Comparison of ENCODE assay signal across 1 cellular context in the genomic region with DNA sequence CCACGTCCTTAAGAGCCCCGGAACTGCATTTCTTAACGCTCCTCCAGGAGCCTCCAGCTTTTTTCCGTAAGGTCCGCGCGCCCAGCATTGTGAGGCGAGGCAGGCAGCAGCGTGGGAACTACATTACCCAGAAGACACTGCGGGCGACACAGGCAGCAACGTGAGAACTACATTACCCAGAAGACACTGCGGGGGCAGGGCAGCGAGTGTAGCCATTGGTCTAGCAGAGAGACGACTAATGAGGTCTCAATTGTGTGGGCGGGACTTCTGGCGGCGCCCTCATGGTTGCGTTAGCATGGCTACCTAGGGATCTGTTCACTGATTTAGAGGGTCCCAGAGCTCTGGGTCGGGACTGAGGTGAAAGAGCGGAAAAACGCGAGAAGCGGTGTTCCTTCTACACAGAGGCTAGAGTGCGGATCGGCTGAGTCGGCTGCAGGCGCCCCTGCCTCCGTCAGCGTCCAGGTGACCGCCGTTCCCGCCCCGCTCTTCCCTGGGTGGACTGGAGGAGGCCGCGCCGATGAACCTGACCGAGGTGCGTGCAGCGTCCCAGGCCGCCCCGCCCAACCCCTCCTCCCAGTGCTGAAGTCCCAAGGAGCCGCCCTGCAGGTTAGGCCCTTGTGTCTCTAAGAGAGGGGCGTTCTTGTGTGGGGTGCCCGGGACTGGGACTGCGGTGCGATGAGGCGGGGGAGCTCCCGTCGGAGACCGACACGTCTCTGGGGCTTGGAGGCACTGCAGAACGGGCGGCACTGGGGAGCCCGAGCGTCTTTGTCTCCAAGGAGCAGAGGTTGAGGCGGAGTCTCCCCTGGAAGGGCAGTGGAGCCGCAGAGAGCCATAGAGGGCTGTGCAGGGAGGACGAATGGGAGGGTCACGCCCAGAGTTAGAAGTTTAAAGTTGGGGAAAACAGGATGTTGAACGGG.
TF ChIP-seq lines count a peak whose summit lies in the region.

A gene (plus strand): TSS at position 264 of the 917 bp plus-strand sequence. CDS start 254 bp downstream, at position 518.

TF ChIP-seq in HepG2, 621 proteins besides CTCF, POLR2A, EP300 and RAD21 (continued from another document and continues in another):
- TF ChIP-seq HNRNPLL (IDR thresholded peaks at IDR 0.05; ENCODE audit: low read depth, low read length, poor library complexity, severe bottlenecking) (peak; percentile 53), MAFK (conservative IDR thresholded peaks at IDR 0.05 in 1 of 2, IDR thresholded peaks at IDR 0.05 in 1 of 2; ENCODE audit: low read length in 2 of 2) (no peak), FOXK2 (IDR thresholded peaks at IDR 0.05) (no peak), ZNF556 (CRISPR knock-in tag; IDR thresholded peaks at IDR 0.05; ENCODE audit: borderline replicate concordance) (peak; percentile 81), NFIB (CRISPR knock-in tag; IDR thresholded peaks at IDR 0.05; ENCODE audit: borderline replicate concordance) (no peak), ZNF335 (CRISPR knock-in tag; IDR thresholded peaks at IDR 0.05) (peak; percentile 64; the same call in 1 of the 2 replicates), BRD4 (CRISPR knock-in tag; IDR thresholded peaks at IDR 0.05) (no peak; the same call in 1 of the 2 replicates), AKAP8 (CRISPR knock-in tag; IDR thresholded peaks at IDR 0.05) (no peak), XBP1 (CRISPR knock-in tag; IDR thresholded peaks at IDR 0.05) (no peak), FOXO1 (CRISPR knock-in tag; IDR thresholded peaks at IDR 0.05) (no peak), ZNF431 (CRISPR knock-in tag; IDR thresholded peaks at IDR 0.05; ENCODE audit: borderline replicate concordance, low read depth) (no peak), ZNF484 (CRISPR knock-in tag; IDR thresholded peaks at IDR 0.05; ENCODE audit: borderline replicate concordance, low read depth) (no peak), JDP2 (CRISPR knock-in tag; IDR thresholded peaks at IDR 0.05; ENCODE audit: borderline replicate concordance) (no peak), SP5 (CRISPR knock-in tag; IDR thresholded peaks at IDR 0.05; ENCODE audit: borderline replicate concordance, low read depth) (no peak), SNRNP70 (IDR thresholded peaks at IDR 0.05; ENCODE audit: low read depth, low read length) (no peak), MYNN (CRISPR knock-in tag; IDR thresholded peaks at IDR 0.05; ENCODE audit: low read depth) (no peak; the same call in 1 of the 2 replicates), ERF (CRISPR knock-in tag; IDR thresholded peaks at IDR 0.05) (peak; percentile 73), ZNF552 (CRISPR knock-in tag; IDR thresholded peaks at IDR 0.05; ENCODE audit: borderline replicate concordance) (no peak), REL (CRISPR knock-in tag; conservative IDR thresholded peaks at IDR 0.05) (no peak), CREB1 (IDR thresholded peaks at IDR 0.05) (peak; percentile 82), CREB1 (CRISPR knock-in tag; IDR thresholded peaks at IDR 0.05) (peak; percentile 97), ZFAT (CRISPR knock-in tag; conservative IDR thresholded peaks at IDR 0.05) (no peak), ZNF83 (CRISPR knock-in tag; IDR thresholded peaks at IDR 0.05; ENCODE audit: borderline replicate concordance) (no peak), GLI4 (CRISPR knock-in tag; IDR thresholded peaks at IDR 0.05; ENCODE audit: borderline replicate concordance) (no peak), STAT5B (CRISPR knock-in tag; IDR thresholded peaks at IDR 0.05) (no peak), HHEX (CRISPR knock-in tag; IDR thresholded peaks at IDR 0.05) (no peak), TCF7 (IDR thresholded peaks at IDR 0.05; ENCODE audit: low read depth) (no peak), PHF5A (CRISPR knock-in tag; IDR thresholded peaks at IDR 0.05; ENCODE audit: low read depth, unreplicated experiment) (no peak), ZSCAN12 (CRISPR knock-in tag; IDR thresholded peaks at IDR 0.05) (no peak), FOXA1 (IDR thresholded peaks at IDR 0.05) (no peak), FOXA1 (CRISPR knock-in tag; IDR thresholded peaks at IDR 0.05) (no peak), ZNF773 (CRISPR knock-in tag; IDR thresholded peaks at IDR 0.05; ENCODE audit: borderline replicate concordance) (no peak), SOX6 (IDR thresholded peaks at IDR 0.05) (no peak), SOX6 (CRISPR knock-in tag; IDR thresholded peaks at IDR 0.05) (peak; percentile 68), SMARCC2 (IDR thresholded peaks at IDR 0.05) (no peak), FOXA3 (CRISPR knock-in tag; IDR thresholded peaks at IDR 0.05) (no peak), ZNF720 (CRISPR knock-in tag; IDR thresholded peaks at IDR 0.05) (no peak), ZNF460 (CRISPR knock-in tag; IDR thresholded peaks at IDR 0.05; ENCODE audit: borderline replicate concordance) (no peak), ZNF557 (CRISPR knock-in tag; IDR thresholded peaks at IDR 0.05) (no peak), ZFP36L1 (CRISPR knock-in tag; IDR thresholded peaks at IDR 0.05) (no peak), ZNF841 (CRISPR knock-in tag; IDR thresholded peaks at IDR 0.05; ENCODE audit: borderline replicate concordance) (0 out of 2 replicates have a peak, but pooled peaks have one; percentile 32), HDAC2 (CRISPR knock-in tag; IDR thresholded peaks at IDR 0.05) (no peak), ZNF547 (CRISPR knock-in tag; IDR thresholded peaks at IDR 0.05) (no peak), TEAD3 (CRISPR knock-in tag; optimal IDR thresholded peaks at IDR 0.05; ENCODE audit: borderline replicate concordance) (no peak), TAF1 (CRISPR knock-in tag; IDR thresholded peaks at IDR 0.05) (peak; percentile 78), POLR2AphosphoS2 (IDR thresholded peaks at IDR 0.05; ENCODE audit: low read depth, low read length) (no peak), ZFP62 (CRISPR knock-in tag; IDR thresholded peaks at IDR 0.05) (no peak), PITX1 (CRISPR knock-in tag; IDR thresholded peaks at IDR 0.05) (no peak; the same call in 1 of the 2 replicates), MTA1 (CRISPR knock-in tag; IDR thresholded peaks at IDR 0.05; ENCODE audit: borderline replicate concordance) (no peak; the same call in 1 of the 2 replicates), HNF4G (IDR thresholded peaks at IDR 0.05; ENCODE audit: borderline replicate concordance, low read depth, low read length) (no peak), HNF4G (CRISPR knock-in tag; IDR thresholded peaks at IDR 0.05; ENCODE audit: borderline replicate concordance, low read depth) (no peak), RBM39 (IDR thresholded peaks at IDR 0.05; ENCODE audit: low read depth, low read length, poor library complexity, severe bottlenecking) (peak; percentile 24), ISX (CRISPR knock-in tag; conservative IDR thresholded peaks at IDR 0.05) (no peak), ZNF256 (CRISPR knock-in tag; conservative IDR thresholded peaks at IDR 0.05) (no peak)
- TF ChIP-seq, protein P1, sequence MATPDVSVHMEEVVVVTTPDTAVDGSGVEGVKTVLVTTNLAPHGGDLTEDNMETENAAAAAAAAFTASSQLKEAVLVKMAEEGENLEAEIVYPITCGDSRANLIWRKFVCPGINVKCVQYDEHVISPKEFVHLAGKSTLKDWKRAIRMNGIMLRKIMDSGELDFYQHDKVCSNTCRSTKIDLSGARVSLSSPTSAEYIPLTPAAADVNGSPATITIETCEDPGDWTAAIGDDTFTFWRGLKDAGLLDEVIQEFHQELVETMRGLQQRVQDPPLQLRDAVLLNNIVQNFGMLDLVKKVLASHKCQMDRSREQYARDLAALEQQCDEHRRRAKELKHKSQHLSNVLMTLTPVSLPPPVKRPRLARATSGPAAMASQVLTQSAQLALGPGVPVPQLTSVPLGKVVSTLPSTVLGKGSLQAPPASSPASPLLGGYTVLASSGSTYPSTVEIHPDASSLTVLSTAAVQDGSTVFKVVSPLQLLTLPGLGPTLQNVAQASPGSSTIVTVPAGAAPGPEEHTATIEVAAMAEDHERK (CRISPR knock-in tag; IDR thresholded peaks at IDR 0.05; ENCODE audit: low read depth) = peak; percentile 85
- TF ChIP-seq, protein P2, sequence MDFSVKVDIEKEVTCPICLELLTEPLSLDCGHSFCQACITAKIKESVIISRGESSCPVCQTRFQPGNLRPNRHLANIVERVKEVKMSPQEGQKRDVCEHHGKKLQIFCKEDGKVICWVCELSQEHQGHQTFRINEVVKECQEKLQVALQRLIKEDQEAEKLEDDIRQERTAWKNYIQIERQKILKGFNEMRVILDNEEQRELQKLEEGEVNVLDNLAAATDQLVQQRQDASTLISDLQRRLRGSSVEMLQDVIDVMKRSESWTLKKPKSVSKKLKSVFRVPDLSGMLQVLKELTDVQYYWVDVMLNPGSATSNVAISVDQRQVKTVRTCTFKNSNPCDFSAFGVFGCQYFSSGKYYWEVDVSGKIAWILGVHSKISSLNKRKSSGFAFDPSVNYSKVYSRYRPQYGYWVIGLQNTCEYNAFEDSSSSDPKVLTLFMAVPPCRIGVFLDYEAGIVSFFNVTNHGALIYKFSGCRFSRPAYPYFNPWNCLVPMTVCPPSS (IDR thresholded peaks at IDR 0.05) = no peak
- TF ChIP-seq, protein P3, sequence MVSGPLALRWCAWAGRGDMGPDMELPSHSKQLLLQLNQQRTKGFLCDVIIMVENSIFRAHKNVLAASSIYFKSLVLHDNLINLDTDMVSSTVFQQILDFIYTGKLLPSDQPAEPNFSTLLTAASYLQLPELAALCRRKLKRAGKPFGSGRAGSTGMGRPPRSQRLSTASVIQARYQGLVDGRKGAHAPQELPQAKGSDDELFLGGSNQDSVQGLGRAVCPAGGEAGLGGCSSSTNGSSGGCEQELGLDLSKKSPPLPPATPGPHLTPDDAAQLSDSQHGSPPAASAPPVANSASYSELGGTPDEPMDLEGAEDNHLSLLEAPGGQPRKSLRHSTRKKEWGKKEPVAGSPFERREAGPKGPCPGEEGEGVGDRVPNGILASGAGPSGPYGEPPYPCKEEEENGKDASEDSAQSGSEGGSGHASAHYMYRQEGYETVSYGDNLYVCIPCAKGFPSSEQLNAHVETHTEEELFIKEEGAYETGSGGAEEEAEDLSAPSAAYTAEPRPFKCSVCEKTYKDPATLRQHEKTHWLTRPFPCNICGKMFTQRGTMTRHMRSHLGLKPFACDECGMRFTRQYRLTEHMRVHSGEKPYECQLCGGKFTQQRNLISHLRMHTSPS (CRISPR knock-in tag; IDR thresholded peaks at IDR 0.05; ENCODE audit: low read depth) = no peak
- TF ChIP-seq, protein P4, sequence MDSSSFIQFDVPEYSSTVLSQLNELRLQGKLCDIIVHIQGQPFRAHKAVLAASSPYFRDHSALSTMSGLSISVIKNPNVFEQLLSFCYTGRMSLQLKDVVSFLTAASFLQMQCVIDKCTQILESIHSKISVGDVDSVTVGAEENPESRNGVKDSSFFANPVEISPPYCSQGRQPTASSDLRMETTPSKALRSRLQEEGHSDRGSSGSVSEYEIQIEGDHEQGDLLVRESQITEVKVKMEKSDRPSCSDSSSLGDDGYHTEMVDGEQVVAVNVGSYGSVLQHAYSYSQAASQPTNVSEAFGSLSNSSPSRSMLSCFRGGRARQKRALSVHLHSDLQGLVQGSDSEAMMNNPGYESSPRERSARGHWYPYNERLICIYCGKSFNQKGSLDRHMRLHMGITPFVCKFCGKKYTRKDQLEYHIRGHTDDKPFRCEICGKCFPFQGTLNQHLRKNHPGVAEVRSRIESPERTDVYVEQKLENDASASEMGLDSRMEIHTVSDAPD (CRISPR knock-in tag; IDR thresholded peaks at IDR 0.05) = no peak
- TF ChIP-seq, protein P5, sequence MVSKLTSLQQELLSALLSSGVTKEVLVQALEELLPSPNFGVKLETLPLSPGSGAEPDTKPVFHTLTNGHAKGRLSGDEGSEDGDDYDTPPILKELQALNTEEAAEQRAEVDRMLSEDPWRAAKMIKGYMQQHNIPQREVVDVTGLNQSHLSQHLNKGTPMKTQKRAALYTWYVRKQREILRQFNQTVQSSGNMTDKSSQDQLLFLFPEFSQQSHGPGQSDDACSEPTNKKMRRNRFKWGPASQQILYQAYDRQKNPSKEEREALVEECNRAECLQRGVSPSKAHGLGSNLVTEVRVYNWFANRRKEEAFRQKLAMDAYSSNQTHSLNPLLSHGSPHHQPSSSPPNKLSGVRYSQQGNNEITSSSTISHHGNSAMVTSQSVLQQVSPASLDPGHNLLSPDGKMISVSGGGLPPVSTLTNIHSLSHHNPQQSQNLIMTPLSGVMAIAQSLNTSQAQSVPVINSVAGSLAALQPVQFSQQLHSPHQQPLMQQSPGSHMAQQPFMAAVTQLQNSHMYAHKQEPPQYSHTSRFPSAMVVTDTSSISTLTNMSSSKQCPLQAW (CRISPR knock-in tag; IDR thresholded peaks at IDR 0.05) = peak; percentile 66; the same call in 1 of the 2 replicates
- TF ChIP-seq, protein P6, sequence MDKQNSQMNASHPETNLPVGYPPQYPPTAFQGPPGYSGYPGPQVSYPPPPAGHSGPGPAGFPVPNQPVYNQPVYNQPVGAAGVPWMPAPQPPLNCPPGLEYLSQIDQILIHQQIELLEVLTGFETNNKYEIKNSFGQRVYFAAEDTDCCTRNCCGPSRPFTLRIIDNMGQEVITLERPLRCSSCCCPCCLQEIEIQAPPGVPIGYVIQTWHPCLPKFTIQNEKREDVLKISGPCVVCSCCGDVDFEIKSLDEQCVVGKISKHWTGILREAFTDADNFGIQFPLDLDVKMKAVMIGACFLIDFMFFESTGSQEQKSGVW (CRISPR knock-in tag; IDR thresholded peaks at IDR 0.05; ENCODE audit: borderline replicate concordance) = no peak
- TF ChIP-seq, protein P7, sequence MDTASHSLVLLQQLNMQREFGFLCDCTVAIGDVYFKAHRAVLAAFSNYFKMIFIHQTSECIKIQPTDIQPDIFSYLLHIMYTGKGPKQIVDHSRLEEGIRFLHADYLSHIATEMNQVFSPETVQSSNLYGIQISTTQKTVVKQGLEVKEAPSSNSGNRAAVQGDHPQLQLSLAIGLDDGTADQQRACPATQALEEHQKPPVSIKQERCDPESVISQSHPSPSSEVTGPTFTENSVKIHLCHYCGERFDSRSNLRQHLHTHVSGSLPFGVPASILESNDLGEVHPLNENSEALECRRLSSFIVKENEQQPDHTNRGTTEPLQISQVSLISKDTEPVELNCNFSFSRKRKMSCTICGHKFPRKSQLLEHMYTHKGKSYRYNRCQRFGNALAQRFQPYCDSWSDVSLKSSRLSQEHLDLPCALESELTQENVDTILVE (CRISPR knock-in tag; IDR thresholded peaks at IDR 0.05) = peak; percentile 74; the same call in 1 of the 2 replicates
- TF ChIP-seq, protein P8, sequence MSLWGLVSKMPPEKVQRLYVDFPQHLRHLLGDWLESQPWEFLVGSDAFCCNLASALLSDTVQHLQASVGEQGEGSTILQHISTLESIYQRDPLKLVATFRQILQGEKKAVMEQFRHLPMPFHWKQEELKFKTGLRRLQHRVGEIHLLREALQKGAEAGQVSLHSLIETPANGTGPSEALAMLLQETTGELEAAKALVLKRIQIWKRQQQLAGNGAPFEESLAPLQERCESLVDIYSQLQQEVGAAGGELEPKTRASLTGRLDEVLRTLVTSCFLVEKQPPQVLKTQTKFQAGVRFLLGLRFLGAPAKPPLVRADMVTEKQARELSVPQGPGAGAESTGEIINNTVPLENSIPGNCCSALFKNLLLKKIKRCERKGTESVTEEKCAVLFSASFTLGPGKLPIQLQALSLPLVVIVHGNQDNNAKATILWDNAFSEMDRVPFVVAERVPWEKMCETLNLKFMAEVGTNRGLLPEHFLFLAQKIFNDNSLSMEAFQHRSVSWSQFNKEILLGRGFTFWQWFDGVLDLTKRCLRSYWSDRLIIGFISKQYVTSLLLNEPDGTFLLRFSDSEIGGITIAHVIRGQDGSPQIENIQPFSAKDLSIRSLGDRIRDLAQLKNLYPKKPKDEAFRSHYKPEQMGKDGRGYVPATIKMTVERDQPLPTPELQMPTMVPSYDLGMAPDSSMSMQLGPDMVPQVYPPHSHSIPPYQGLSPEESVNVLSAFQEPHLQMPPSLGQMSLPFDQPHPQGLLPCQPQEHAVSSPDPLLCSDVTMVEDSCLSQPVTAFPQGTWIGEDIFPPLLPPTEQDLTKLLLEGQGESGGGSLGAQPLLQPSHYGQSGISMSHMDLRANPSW (CRISPR knock-in tag; IDR thresholded peaks at IDR 0.05; ENCODE audit: borderline replicate concordance) = no peak; the same call in 1 of the 2 replicates
